ENCODE assay signal across 8 cellular contexts in the genomic region with DNA sequence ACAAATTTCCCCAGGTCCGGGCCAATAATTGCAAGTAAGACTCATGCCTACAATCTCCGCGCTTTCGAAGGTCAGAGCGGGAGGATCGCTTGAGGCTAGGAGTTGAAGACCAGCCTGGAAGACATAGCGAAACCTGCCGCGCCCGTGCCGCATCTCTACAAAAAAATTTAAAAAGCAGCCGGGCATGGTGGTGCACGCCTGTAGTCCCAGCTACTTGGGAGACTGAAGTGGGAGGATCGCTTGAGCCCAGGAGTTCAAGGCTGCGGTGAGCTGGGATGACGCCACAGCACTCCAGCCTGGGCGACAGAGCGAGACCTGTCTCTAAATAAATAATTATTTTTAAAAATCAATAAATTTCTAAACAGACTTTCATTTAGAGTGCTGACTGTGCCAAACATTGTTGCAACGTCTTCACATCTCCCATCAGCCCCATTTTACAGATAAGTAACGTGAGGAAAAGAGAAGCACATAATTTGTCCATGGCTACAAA. TPM values are rescaled to one million over a fixed set of nuclear protein-coding genes. Genes with fewer than 3 reads are reported as not detected.
A peak's percentile ranks its signal among the peaks of the same experiment; 100 is the strongest.
DNase-seq lines count a peak whose midpoint lies in the region; ATAC-seq and TF ChIP-seq lines count a peak whose summit lies in the region.

No MANE protein-coding gene starts in this region.

- H3K27ac ChIP-seq in osteoblast (ENCODE audit: low read depth, low read length) = no peak overlapping the region

- H3F3A ChIP-seq in Loucy (ENCODE audit: low read depth) = no peaks in the 10 kb centered on the region

- peak; percentile 7 for ATAC-seq in GM19438 (IDR thresholded peaks at IDR 0.05; ENCODE audit: low read depth, unreplicated experiment)
- no peak for ATAC-seq in GM19395 (IDR thresholded peaks at IDR 0.05; ENCODE audit: unreplicated experiment)

- H2AFZ ChIP-seq in Loucy (ENCODE audit: low read length) (peak overlapping the region; percentile 83; the same call in 1 of the 2 replicates), osteoblast (ENCODE audit: low read length) (peak overlapping the region; percentile 96)

- no peaks in the 10 kb centered on the region for H3K9me3 ChIP-seq in Loucy (ENCODE audit: insufficient read depth, low read depth, low read length)
- H3K9me3 ChIP-seq in osteoblast (ENCODE audit: low read depth, low read length) = no peaks in the 10 kb centered on the region

- no peaks in the 10 kb centered on the region for H3K9me2 ChIP-seq in Loucy (replicated peaks; ENCODE audit: low read depth, low read length)

- H3K4me2 ChIP-seq in Loucy (ENCODE audit: low read depth, low read length, poor library complexity, severe bottlenecking) (peak overlapping the region; percentile 81), osteoblast (ENCODE audit: insufficient read depth, low read length) (peak overlapping the region; percentile 96)

- DNase-seq in epithelial cell of proximal tubule (ENCODE audit: low read depth) = no peak
- DNase-seq in osteoblast (ENCODE audit: insufficient read length, low spot score, missing footprints) = no peak
- no peak for DNase-seq in NCI-H1930 (lab: John Stamatoyannopoulos, UW)
- DNase-seq in HCEC 1CT = no peak
- no peak for DNase-seq in GM10266 (ENCODE audit: extremely low spot score)

- H3K4me3 ChIP-seq in Loucy (ENCODE audit: low read length, poor library complexity, severe bottlenecking) (peak overlapping the region; percentile 71), epithelial cell of proximal tubule (ENCODE audit: low read depth, low read length) (peak overlapping the region; percentile 86), osteoblast (ENCODE audit: insufficient read depth, low read length) (peak overlapping the region; percentile 81)

- no peaks in the 10 kb centered on the region for H3K36me3 ChIP-seq in Loucy (ENCODE audit: insufficient read depth, low read length)
- H3K36me3 ChIP-seq in osteoblast (ENCODE audit: insufficient read depth, low read length) = no peaks in the 10 kb centered on the region

- H3K79me2 ChIP-seq in Loucy (ENCODE audit: insufficient read depth, low read length) = no peaks in the 10 kb centered on the region
- no peaks in the 10 kb centered on the region for H3K79me2 ChIP-seq in osteoblast (ENCODE audit: insufficient read depth, low read length)

- H4K20me1 ChIP-seq in Loucy (ENCODE audit: insufficient read depth, low read length, poor library complexity, severe bottlenecking) = no peaks in the 10 kb centered on the region
- no peaks in the 10 kb centered on the region for H4K20me1 ChIP-seq in osteoblast (ENCODE audit: insufficient read depth, low read length)

- H3K4me1 ChIP-seq in Loucy (ENCODE audit: insufficient read depth, low read length, poor library complexity, severe bottlenecking) (no peaks in the 10 kb centered on the region), osteoblast (ENCODE audit: insufficient read depth, low read length) (peaks cover 3% of the 10 kb centered on the region)

- H3K27me3 ChIP-seq in Loucy (ENCODE audit: insufficient read depth, low read length, poor library complexity, severe bottlenecking) = peaks cover 5% of the 10 kb centered on the region
- no peaks in the 10 kb centered on the region for H3K27me3 ChIP-seq in osteoblast (ENCODE audit: insufficient read depth, low read length)

- no peak overlapping the region for H3K9ac ChIP-seq in Loucy (ENCODE audit: low read depth, low read length, poor library complexity, severe bottlenecking)

- no peak for TF ChIP-seq CTCF in Loucy (conservative IDR thresholded peaks at IDR 0.05; ENCODE audit: low read length)
- no peak for TF ChIP-seq CTCF in epithelial cell of proximal tubule (conservative IDR thresholded peaks at IDR 0.05; ENCODE audit: low read depth, low read length)
- no peak for TF ChIP-seq CTCF in osteoblast (IDR thresholded peaks at IDR 0.05; ENCODE audit: extremely low read depth, low read depth, low read length)
- no peak for TF ChIP-seq CTCF in GM10266 (IDR thresholded peaks at IDR 0.05; ENCODE audit: control insufficient read depth, insufficient read depth, low read depth, missing control alignments)

RNA-seq across cellular contexts. Expression of gene CFAP43, which starts 0.5 kb away (rescaled TPM):
- total RNA-seq in epithelial cell of proximal tubule = 0.14 and 0.46 TPM in 2 replicates
- total RNA-seq in osteoblast = 0.36 and 0.59 TPM in 2 replicates

RNA-seq across cellular contexts. Expression of gene GSTO1, which starts 22.0 kb away (rescaled TPM):
- 195 and 207 TPM in 2 replicates for total RNA-seq in epithelial cell of proximal tubule
- 149 and 177 TPM in 2 replicates for total RNA-seq in osteoblast

RNA-seq across cellular contexts. Expression of gene GSTO2, which starts 36.3 kb away (rescaled TPM):
- total RNA-seq in epithelial cell of proximal tubule (9.5 TPM in 2 replicates), osteoblast (1.8 and 2.2 TPM in 2 replicates)
